Comparison of ENCODE assay signal across 8 cellular contexts in genomic region chr6:73579851-73580246, GRCh38. TPM values are rescaled to one million over a fixed set of nuclear protein-coding genes. Genes with fewer than 3 reads are reported as not detected.
DNase-seq lines count a peak whose midpoint lies in the region; ATAC-seq and TF ChIP-seq lines count a peak whose summit lies in the region.

No MANE protein-coding gene starts in this region.

- intact Hi-C loops in upper lobe of right lung (cut with DNase I): no loop called here

- peaks cover 10% of the 10 kb centered on the region for H3K36me3 Mint-ChIP-seq in endothelial cell (ENCODE audit: low read depth, unreplicated experiment)

- peaks cover 33% of the 10 kb centered on the region for H3K4me1 ChIP-seq in mononuclear cell (ENCODE audit: insufficient read depth, low read length)
- H3K4me1 ChIP-seq in upper lobe of right lung: peaks cover 25% of the 10 kb centered on the region
- no peaks in the 10 kb centered on the region for H3K4me1 ChIP-seq in Karpas-422 (ENCODE audit: low read length)

- H3K9ac ChIP-seq in Karpas-422 (ENCODE audit: low read length): no peak overlapping the region

- peak; percentile 89 for DNase-seq in GM04504 (ENCODE audit: low read depth)
- peak; percentile 44 for DNase-seq in endothelial cell (ENCODE audit: low spot score)
- DNase-seq in upper lobe of right lung: no peak
- DNase-seq in NAMALWA (ENCODE audit: low spot score): no peak
- DNase-seq in Karpas-422: no peak

- H3K36me3 ChIP-seq in upper lobe of right lung (no peaks in the 10 kb centered on the region), Karpas-422 (ENCODE audit: insufficient read depth, low read length) (no peaks in the 10 kb centered on the region)

- H3K9me3 ChIP-seq in mononuclear cell (ENCODE audit: low read depth, low read length) (no peaks in the 10 kb centered on the region), upper lobe of right lung (no peaks in the 10 kb centered on the region), Karpas-422 (ENCODE audit: low read length) (no peaks in the 10 kb centered on the region)

- peaks cover 26% of the 10 kb centered on the region for H3K4me1 Mint-ChIP-seq in endothelial cell (ENCODE audit: unreplicated experiment)

- no peak overlapping the region for H2AFZ ChIP-seq in Karpas-422 (ENCODE audit: low read length)

- peak overlapping the region; percentile 23 for H3K4me3 ChIP-seq in mononuclear cell (ENCODE audit: low read length)
- H3K4me3 ChIP-seq in upper lobe of right lung: peak overlapping the region; percentile 36
- no peak overlapping the region for H3K4me3 ChIP-seq in Karpas-422 (ENCODE audit: low read length)

- no peak overlapping the region for H3K4me3 Mint-ChIP-seq in endothelial cell (ENCODE audit: unreplicated experiment)

- H3K27me3 Mint-ChIP-seq in endothelial cell (ENCODE audit: unreplicated experiment): peaks cover 2% of the 10 kb centered on the region

- H3K27ac ChIP-seq in upper lobe of right lung: peak overlapping the region; percentile 97
- no peak overlapping the region for H3K27ac ChIP-seq in Karpas-422 (ENCODE audit: low read length)

- H3K79me2 ChIP-seq in Karpas-422 (ENCODE audit: low read length): no peaks in the 10 kb centered on the region

- TF ChIP-seq CTCF in endothelial cell (IDR thresholded peaks at IDR 0.05; ENCODE audit: unreplicated experiment) (no peak), upper lobe of right lung (IDR thresholded peaks at IDR 0.05) (no peak)

- no peak overlapping the region for H3K4me2 ChIP-seq in Karpas-422 (ENCODE audit: low read depth, low read length, poor library complexity, severe bottlenecking)

- H3K27me3 ChIP-seq in mononuclear cell (ENCODE audit: insufficient read depth, low read length) (no peaks in the 10 kb centered on the region), upper lobe of right lung (no peaks in the 10 kb centered on the region), Karpas-422 (ENCODE audit: low read length) (no peaks in the 10 kb centered on the region)

- H3K9me3 Mint-ChIP-seq in endothelial cell (ENCODE audit: unreplicated experiment): no peaks in the 10 kb centered on the region

- H3K9me2 ChIP-seq in Karpas-422 (replicated peaks; ENCODE audit: insufficient read depth, low read length): no peaks in the 10 kb centered on the region

- H3K27ac Mint-ChIP-seq in endothelial cell (ENCODE audit: unreplicated experiment): peak overlapping the region; percentile 100

- H4K20me1 ChIP-seq in Karpas-422 (ENCODE audit: insufficient read depth, low read depth, low read length): no peaks in the 10 kb centered on the region

- ATAC-seq in HG02870 (IDR thresholded peaks at IDR 0.05; ENCODE audit: unreplicated experiment) (peak; percentile 14), SK-N-SH treated with all-trans-retinoic acid at 6 μM for 48 hours (peak; percentile 80), upper lobe of right lung (peak; percentile 75)

TF ChIP-seq in SK-N-SH treated with all-trans-retinoic acid at 6 μM for 48 hours, 23 proteins besides CTCF, POLR2A, EP300 and RAD21:
- TF ChIP-seq TOX (CRISPR knock-in tag; IDR thresholded peaks at IDR 0.05; ENCODE audit: borderline replicate concordance) (no peak), CREB5 (CRISPR knock-in tag; IDR thresholded peaks at IDR 0.05; ENCODE audit: low read depth) (no peak), OSR1 (CRISPR knock-in tag; IDR thresholded peaks at IDR 0.05) (no peak), ISL1 (CRISPR knock-in tag; IDR thresholded peaks at IDR 0.05) (no peak), CSRNP3 (CRISPR knock-in tag; IDR thresholded peaks at IDR 0.05) (no peak), ARNTL (CRISPR knock-in tag; IDR thresholded peaks at IDR 0.05; ENCODE audit: borderline replicate concordance, low read depth) (no peak), RARB (CRISPR knock-in tag; IDR thresholded peaks at IDR 0.05) (no peak)

RNA-seq across cellular contexts. Expression of gene EEF1A1, which starts 59.0 kb away (rescaled TPM):
- total RNA-seq in endothelial cell (ENCODE audit: unreplicated experiment) (13,000 TPM), mononuclear cell (24,083 TPM), upper lobe of right lung (9,028 TPM)
- 10,549 and 10,623 TPM in 2 replicates for total RNA-seq in Karpas-422 (2014; rRNA removed; shearing (Covaris generic); ENCODE audit: low replicate concordance)

Comparison
In these comparisons a context has a peak if more than half of its experiments do, and no peak if none do; other contexts are left out.
1. DNase-seq: peak in GM04504 (single experiment) and endothelial cell (single experiment); none in upper lobe of right lung (single experiment), NAMALWA (single experiment) and Karpas-422 (single experiment).
2. ATAC-seq: peak in every context shown above with its lines; median percentile 80 in SK-N-SH treated with all-trans-retinoic acid at 6 μM for 48 hours; 75 in upper lobe of right lung; 14 in HG02870.